18 cellular contexts compared by ENCODE assay signal in the genomic region with DNA sequence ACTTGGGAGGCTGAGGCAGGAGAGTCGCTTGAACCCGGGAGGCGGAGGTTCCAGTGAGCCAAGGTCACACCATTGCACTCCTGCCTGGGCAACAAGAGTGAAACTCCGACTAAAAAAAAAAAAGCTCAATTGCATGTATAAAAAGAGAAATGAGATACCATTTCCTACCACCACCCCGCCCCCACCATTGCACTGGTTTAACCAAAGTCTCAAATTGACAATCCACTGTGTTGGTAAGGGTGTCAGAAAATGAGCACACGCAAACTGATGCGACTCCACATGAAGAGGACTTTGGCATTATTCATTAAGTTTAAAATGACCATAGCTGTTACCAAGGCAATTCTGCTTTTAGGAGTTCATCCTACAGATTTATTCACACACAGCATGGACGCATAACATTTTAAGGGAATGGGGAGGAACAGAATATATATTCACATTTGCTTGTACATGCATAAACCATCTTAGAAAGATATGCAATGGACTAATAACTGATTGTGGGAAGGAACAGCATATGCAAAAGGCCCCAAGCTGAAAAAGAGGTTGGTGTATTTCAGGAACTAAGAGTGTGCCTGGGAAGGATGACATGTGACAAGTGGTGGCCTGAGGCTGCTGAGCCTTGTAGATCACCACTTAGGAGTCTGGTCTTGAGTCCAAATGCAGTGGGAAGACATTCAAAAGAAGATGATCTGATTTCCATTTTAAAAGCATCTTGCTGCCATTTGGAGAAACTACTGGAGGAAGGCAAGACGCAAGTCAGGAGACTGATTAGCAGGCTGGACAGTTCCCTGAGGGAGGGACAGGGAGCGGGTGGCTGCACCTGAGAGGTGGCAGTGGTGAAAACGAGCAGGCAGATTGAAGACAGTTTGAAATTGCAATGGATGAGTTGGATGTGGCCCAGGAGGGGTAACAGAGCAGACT. TPM values are rescaled to one million over a fixed set of nuclear protein-coding genes. Genes with fewer than 3 reads are reported as not detected.
DNase-seq lines count a peak whose midpoint lies in the region; ATAC-seq, FAIRE-seq and TF ChIP-seq lines count a peak whose summit lies in the region.
"Had no signal": no experiment of that assay in that cellular context is flagged by ENCODE, and none has a peak within 500 bp of the region (broad histone marks: within the 10 kb centered on the region; RNA-seq: fewer than 3 reads in every experiment).

No MANE protein-coding gene starts in this region.

- WGBS in HepG2 (ENCODE audit: low lambda C conversion rate): 49% methylated on average over 11 of the region's 11 CpGs

- DNase-seq in NOMO-1 (lab: John Stamatoyannopoulos, UW; ENCODE audit: unreplicated experiment in 2 of 2) (peak; percentile 28 to 31), NOMO-1 treated with dmso at 0.1 percent for 144 hours (lab: John Stamatoyannopoulos, UW; ENCODE audit: unreplicated experiment) (no peak), HepG2 (ENCODE audit: low spot score) (no peak), Calu3 (no peak), DMS153 treated with DMSO at 0.1 percent for 48 hours (lab: John Stamatoyannopoulos, UW; ENCODE audit: unreplicated experiment) (no peak), NCI-H82 (lab: John Stamatoyannopoulos, UW) (no peak)
- DNase-seq in stimulated activated naive CD8-positive, alpha-beta T cell treated with anti-CD3 and anti-CD28 coated beads, Interleukin-15, amount 100 ng/mL, for 72 hours: no peak
- no peak for DNase-seq in stimulated activated naive CD8-positive, alpha-beta T cell treated with anti-CD3 and anti-CD28 coated beads, Interleukin-15, Interleukin-2, amounts not matched to agents 100 U/mL and 50 U/mL, for 24 hours
- DNase-seq: activated CD4-positive, alpha-beta T cell treated with anti-CD3 and anti-CD28 coated beads for 1 hour; CD4-positive, alpha-beta memory T cell; KG1; NCI-H1105 treated with DMSO at 0.1 percent for 48 hours; retina had no signal

- BruUV-seq in HepG2 (replicated peaks; lab: Mats Ljungman, UMichigan) (no TSS peak), Calu3 (replicated peaks; lab: Mats Ljungman, UMichigan) (no TSS peak)

- peaks cover 7% of the 10 kb centered on the region for H3K27me3 Mint-ChIP-seq in stimulated activated naive CD8-positive, alpha-beta T cell treated with anti-CD3 and anti-CD28 coated beads, Interleukin-15, amount 100 ng/mL, for 72 hours
- H3K27me3 Mint-ChIP-seq in Calu3 (ENCODE audit: unreplicated experiment): no peaks in the 10 kb centered on the region
- H3K27me3 Mint-ChIP-seq: CD4-positive, alpha-beta memory T cell had no signal

- no peaks in the 10 kb centered on the region for H3K27me3 ChIP-seq in HepG2 (ENCODE audit: control insufficient read depth in 1 of 2, insufficient read depth in 2 of 2, low read length in 2 of 2)
- H3K27me3 ChIP-seq: tibial artery had no signal

- H3K27ac Mint-ChIP-seq in stimulated activated naive CD8-positive, alpha-beta T cell treated with anti-CD3 and anti-CD28 coated beads, Interleukin-15, amount 100 ng/mL, for 72 hours: no peak overlapping the region
- no peak overlapping the region for H3K27ac Mint-ChIP-seq in Calu3 (ENCODE audit: unreplicated experiment)
- H3K27ac Mint-ChIP-seq: activated T-helper 1 cell treated with anti-CD3 and anti-CD28 coated beads, Interleukin-12 subunit alpha, Interleukin-12 subunit beta, Interleukin-2, Interleukin-4 antibody, amounts not matched to agents 30 ng/mL and 10 ng/mL and 1 ng/mL, durations not matched to agents 14 hours and 24 hours and 36 hours; CD4-positive, alpha-beta memory T cell; T-helper 1 cell treated with Interleukin-12 subunit alpha and Interleukin-12 subunit beta and Interleukin-4 antibody, amounts not matched to agents 30 μg/mL and 1 μg/mL, for 36 hours had no signal

- no peaks in the 10 kb centered on the region for H4K20me1 ChIP-seq in HepG2 (ENCODE audit: insufficient read depth, low read length)

- no peaks in the 10 kb centered on the region for H3K9me3 ChIP-seq in HepG2 (ENCODE audit: low read length)
- H3K9me3 ChIP-seq: tibial artery had no signal

- peaks cover 56% of the 10 kb centered on the region for H3K4me1 ChIP-seq in HepG2 (ENCODE audit: insufficient read depth, low read length)
- H3K4me1 ChIP-seq: tibial artery had no signal

- H3K27ac ChIP-seq in HepG2 (ENCODE audit: extremely low read length, insufficient read depth, low read length): no peak overlapping the region
- H3K27ac ChIP-seq: tibial artery had no signal

- no peaks in the 10 kb centered on the region for H3K79me2 ChIP-seq in HepG2 (ENCODE audit: insufficient read depth, low read length)

- H3K4me1 Mint-ChIP-seq in stimulated activated naive CD8-positive, alpha-beta T cell treated with anti-CD3 and anti-CD28 coated beads, Interleukin-15, amount 100 ng/mL, for 72 hours: peaks cover 7% of the 10 kb centered on the region
- H3K4me1 Mint-ChIP-seq in Calu3 (ENCODE audit: low read depth, unreplicated experiment): peaks cover 48% of the 10 kb centered on the region

- CTCF ChIA-PET in HepG2 (lab: Yijun Ruan, JAX; ENCODE audit: low intra/inter-chr PET ratio, low total read pairs): no interaction called here
- CTCF ChIA-PET in Calu3 (lab: Charles Lee): interaction anchor here (0.6 to 1.5 kb wide), 2 partner anchors 15 to 199 kb away, joined by 3 to 5 read pairs; no protein-coding TSS in a partner anchor

- TF ChIP-seq POLR2A in HepG2 (IDR thresholded peaks at IDR 0.05; ENCODE audit: insufficient read depth in 1 of 2, low read depth in 2 of 2, low read length in 2 of 2): no peak

- no peak overlapping the region for H3K4me2 ChIP-seq in HepG2 (ENCODE audit: low read depth, low read length)

- no peak overlapping the region for H3K4me3 ChIP-seq in HepG2 (replicated peaks in 1 of 3; ENCODE audit: insufficient read depth in 1 of 3, low read depth in 2 of 3, low read length in 3 of 3)
- H3K4me3 ChIP-seq: lung, tibial artery had no signal

- no peak for TF ChIP-seq RAD21 in HepG2 (CRISPR knock-in tag; IDR thresholded peaks at IDR 0.05)

- H3K9me3 Mint-ChIP-seq in stimulated activated naive CD8-positive, alpha-beta T cell treated with anti-CD3 and anti-CD28 coated beads, Interleukin-15, amount 100 ng/mL, for 72 hours: no peaks in the 10 kb centered on the region
- H3K9me3 Mint-ChIP-seq in Calu3 (ENCODE audit: low read depth, unreplicated experiment): no peaks in the 10 kb centered on the region
- H3K9me3 Mint-ChIP-seq: activated T-helper 1 cell treated with anti-CD3 and anti-CD28 coated beads, Interleukin-12 subunit alpha, Interleukin-12 subunit beta, Interleukin-2, Interleukin-4 antibody, amounts not matched to agents 30 ng/mL and 10 ng/mL and 1 ng/mL, durations not matched to agents 14 hours and 24 hours and 36 hours; CD4-positive, alpha-beta memory T cell; T-helper 1 cell treated with Interleukin-12 subunit alpha and Interleukin-12 subunit beta and Interleukin-4 antibody, amounts not matched to agents 30 μg/mL and 1 μg/mL, for 36 hours had no signal

- no peak for TF ChIP-seq EP300 in HepG2 (IDR thresholded peaks at IDR 0.05; ENCODE audit: low read depth in 2 of 2, low read length in 2 of 2)
- no peak for TF ChIP-seq EP300 in HepG2 (CRISPR knock-in tag; IDR thresholded peaks at IDR 0.05; ENCODE audit: borderline replicate concordance)

- TF ChIP-seq CTCF in HepG2 (CRISPR knock-in tag; IDR thresholded peaks at IDR 0.05) (no peak), Calu3 (IDR thresholded peaks at IDR 0.05; ENCODE audit: unreplicated experiment) (no peak)

- no peaks in the 10 kb centered on the region for H3K36me3 ChIP-seq in HepG2 (replicated peaks in 1 of 2; ENCODE audit: control insufficient read depth in 1 of 2, insufficient read depth in 2 of 2, low read length in 2 of 2)
- H3K36me3 ChIP-seq: tibial artery had no signal

- FAIRE-seq in HepG2 (lab: Jason Lieb, UNC): no peak

- POLR2A ChIA-PET in HepG2 (lab: Yijun Ruan, JAX): interaction anchor here (1.0 to 1.9 kb wide), 2 partner anchors 284 to 286 kb away, joined by 3 to 4 read pairs; no protein-coding TSS in a partner anchor

- H3K9ac ChIP-seq in HepG2 (ENCODE audit: insufficient read depth, low read depth, low read length): no peak overlapping the region

- in situ Hi-C loops in HepG2 (cut with HindIII; ENCODE audit: extremely low pct_ligation_motif_present, low pct_unique_long_range_greater_than_20kb): no loop called here

- peak; percentile 57 for ATAC-seq in stimulated activated naive CD8-positive, alpha-beta T cell treated with anti-CD3 and anti-CD28 coated beads, Interleukin-15, amount 100 ng/mL, for 72 hours
- ATAC-seq in stimulated activated naive CD8-positive, alpha-beta T cell treated with anti-CD3 and anti-CD28 coated beads, Interleukin-15, Interleukin-2, amounts not matched to agents 100 U/mL and 50 U/mL, for 24 hours: no peak
- no peak for ATAC-seq in HepG2
- ATAC-seq: esophagus mucosa had no signal

- intact Hi-C loops in HepG2 (cut with micrococcal nuclease; ENCODE audit: unreplicated experiment) (no loop called here), Calu3 (cut with micrococcal nuclease; ENCODE audit: unreplicated experiment) (loop anchor here (5.0 to 10.0 kb wide), 2 partner anchors 69 to 292 kb away; no protein-coding TSS in a partner anchor)

- H3K4me3 Mint-ChIP-seq in stimulated activated naive CD8-positive, alpha-beta T cell treated with anti-CD3 and anti-CD28 coated beads, Interleukin-15, amount 100 ng/mL, for 72 hours: no peak overlapping the region
- no peak overlapping the region for H3K4me3 Mint-ChIP-seq in Calu3 (ENCODE audit: low read depth, unreplicated experiment)
- H3K4me3 Mint-ChIP-seq: activated T-helper 1 cell treated with anti-CD3 and anti-CD28 coated beads, Interleukin-12 subunit alpha, Interleukin-12 subunit beta, Interleukin-2, Interleukin-4 antibody, amounts not matched to agents 30 ng/mL and 10 ng/mL and 1 ng/mL, durations not matched to agents 14 hours and 24 hours and 36 hours; CD4-positive, alpha-beta memory T cell; T-helper 1 cell treated with Interleukin-12 subunit alpha and Interleukin-12 subunit beta and Interleukin-4 antibody, amounts not matched to agents 30 μg/mL and 1 μg/mL, for 36 hours had no signal

- no peak overlapping the region for H2AFZ ChIP-seq in HepG2 (ENCODE audit: low read length)

- peaks cover 9% of the 10 kb centered on the region for H3K36me3 Mint-ChIP-seq in Calu3 (ENCODE audit: insufficient read depth, unreplicated experiment)
- H3K36me3 Mint-ChIP-seq: CD4-positive, alpha-beta memory T cell had no signal

RNA-seq across cellular contexts. Expression of gene PTPN1, which starts 37.2 kb away (rescaled TPM):
- 33.3 and 37.2 TPM in 2 replicates for total RNA-seq in HepG2 (2016; rRNA removed; fragmentation: Illumina TruSeq; extraction: Trizol)
- total RNA-seq in HepG2 (2016; cell fraction: cytosol; rRNA removed; fragmentation: Illumina TruSeq; extraction: Trizol; ENCODE audit: low read depth): 4.1 and 4.3 TPM in 2 replicates
- total RNA-seq in HepG2 (2016; cell fraction: insoluble cytoplasmic fraction; rRNA removed; fragmentation: Illumina TruSeq; extraction: Trizol): 31.0 and 34.8 TPM in 2 replicates
- total RNA-seq in HepG2 (2016; cell fraction: membrane; rRNA removed; fragmentation: Illumina TruSeq; extraction: Trizol): 16.1 and 17.5 TPM in 2 replicates
- total RNA-seq in HepG2 (2016; cell fraction: nucleus; rRNA removed; fragmentation: Illumina TruSeq; extraction: Trizol): 22.9 and 26.4 TPM in 2 replicates
- polyA plus RNA-seq in HepG2 (2011; rRNA removed): 16.8 and 17.7 TPM in 2 replicates
- polyA plus RNA-seq in HepG2 (2011; cell fraction: cytosol; rRNA removed): 14.7 and 18.4 TPM in 2 replicates
- 21.4 and 23.7 TPM in 2 replicates for polyA plus RNA-seq in HepG2 (2011; cell fraction: nucleus; rRNA removed)
- 20.9 and 24.3 TPM in 2 replicates for polyA plus RNA-seq in HepG2 (2012)
- 2.4 and 2.5 TPM in 2 replicates for polyA plus RNA-seq in HepG2 (2016; cell fraction: cytosol; fragmentation: Illumina TruSeq; extraction: Trizol; ENCODE audit: low read depth)
- polyA plus RNA-seq in HepG2 (2016; cell fraction: insoluble cytoplasmic fraction; fragmentation: Illumina TruSeq; extraction: Trizol; ENCODE audit: low read depth): 33.0 and 39.3 TPM in 2 replicates
- 9.4 and 10.0 TPM in 2 replicates for polyA plus RNA-seq in HepG2 (2016; cell fraction: membrane; fragmentation: Illumina TruSeq; extraction: Trizol; ENCODE audit: low read depth)
- 31.1 and 31.8 TPM in 2 replicates for polyA plus RNA-seq in HepG2 (2016; cell fraction: nucleus; fragmentation: Illumina TruSeq; extraction: Trizol; ENCODE audit: insufficient read depth, low read depth)
- polyA minus RNA-seq in HepG2 (2011; rRNA and poly(A)+ RNA removed; ENCODE audit: low replicate concordance): 27.4 and 30.1 TPM in 2 replicates
- polyA minus RNA-seq in HepG2 (2011; cell fraction: cytosol; rRNA and poly(A)+ RNA removed): 12.4 and 15.0 TPM in 2 replicates
- polyA minus RNA-seq in HepG2 (2011; cell fraction: nucleus; rRNA and poly(A)+ RNA removed): 23.0 and 24.9 TPM in 2 replicates
- 58.5 and 67.5 TPM in 2 replicates for total RNA-seq in Calu3 (2022)

Comparison
In these comparisons a context has a peak if more than half of its experiments do, and no peak if none do; other contexts are left out.
1. DNase-seq: peak in NOMO-1 (2 of 2); none in NOMO-1 treated with dmso at 0.1 percent for 144 hours (single experiment), stimulated activated naive CD8-positive, alpha-beta T cell treated with anti-CD3 and anti-CD28 coated beads, Interleukin-15, amount 100 ng/mL, for 72 hours (0 of 2), stimulated activated naive CD8-positive, alpha-beta T cell treated with anti-CD3 and anti-CD28 coated beads, Interleukin-15, Interleukin-2, amounts not matched to agents 100 U/mL and 50 U/mL, for 24 hours (single experiment), HepG2 (single experiment), Calu3 (single experiment), DMS153 treated with DMSO at 0.1 percent for 48 hours (single experiment) and NCI-H82 (single experiment).